8 cellular contexts compared by ENCODE assay signal in the genomic region with DNA sequence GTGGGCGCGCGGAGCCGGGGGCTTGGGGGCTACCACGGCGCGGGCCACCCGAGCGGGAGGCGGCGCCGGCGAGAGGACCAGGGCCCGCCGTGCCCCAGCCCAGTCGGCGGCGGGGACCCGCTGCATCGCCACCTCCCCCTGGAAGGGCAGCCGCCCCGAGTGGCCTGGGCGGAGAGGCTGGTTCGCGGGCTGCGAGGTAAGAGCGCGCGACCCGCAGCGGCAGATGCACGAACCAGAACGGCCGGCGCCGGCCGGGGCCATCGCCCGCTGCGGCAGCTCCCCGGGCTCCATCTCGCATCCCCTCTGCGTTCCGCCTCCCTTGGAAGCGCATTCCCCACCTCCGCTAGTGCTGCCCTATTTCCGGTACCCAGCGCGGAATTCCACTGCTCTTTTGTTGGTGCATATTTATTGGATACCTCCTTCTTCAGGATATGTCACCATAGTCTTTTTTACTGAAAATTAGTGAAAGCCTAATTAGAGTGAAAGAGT. TPM values are rescaled to one million over a fixed set of nuclear protein-coding genes. Genes with fewer than 3 reads are reported as not detected.
DNase-seq lines count a peak whose midpoint lies in the region; ATAC-seq, FAIRE-seq and TF ChIP-seq lines count a peak whose summit lies in the region.

No MANE protein-coding gene starts in this region.

- H3K9me3 ChIP-seq in Caco-2 (no peaks in the 10 kb centered on the region), astrocyte (ENCODE audit: insufficient read depth, low read depth, low read length) (no peaks in the 10 kb centered on the region)

- H3K27me3 ChIP-seq in Caco-2 (replicated peaks; ENCODE audit: control insufficient read depth, insufficient read depth, low read length) (no peaks in the 10 kb centered on the region), astrocyte (ENCODE audit: insufficient read depth, low read length) (no peaks in the 10 kb centered on the region)

- DNase-seq in Caco-2 (peak; percentile 47 to 48), GM19240 (ENCODE audit: insufficient read length, low spot score) (peak; percentile 20), astrocyte (ENCODE audit: low read depth) (peak; percentile 50), hepatic stellate cell (ENCODE audit: low spot score) (peak; percentile 48), progenitor cell of endocrine pancreas (ENCODE audit: low spot score, unreplicated experiment) (peak; percentile 34), cortex of kidney (lab: John Stamatoyannopoulos, UW) (no peak)

- H3K9ac ChIP-seq in astrocyte (ENCODE audit: low read length): peak overlapping the region; percentile 94

- peak overlapping the region; percentile 49 for H3K4me3 Mint-ChIP-seq in Caco-2 (ENCODE audit: unreplicated experiment)
- H3K4me3 Mint-ChIP-seq in astrocyte (ENCODE audit: unreplicated experiment): peak overlapping the region; percentile 93
- H3K4me3 Mint-ChIP-seq in progenitor cell of endocrine pancreas (ENCODE audit: low read depth): peak overlapping the region; percentile 88

- peak; percentile 42 for ATAC-seq in HG03280 (IDR thresholded peaks at IDR 0.05; ENCODE audit: unreplicated experiment)

- H3K9me3 Mint-ChIP-seq in Caco-2 (ENCODE audit: unreplicated experiment) (no peaks in the 10 kb centered on the region), astrocyte (ENCODE audit: unreplicated experiment) (no peaks in the 10 kb centered on the region), progenitor cell of endocrine pancreas (ENCODE audit: low read depth) (no peaks in the 10 kb centered on the region)

- CTCF ChIA-PET in Caco-2 (lab: Charles Lee): no interaction called here

- intact Hi-C loops in Caco-2 (cut with micrococcal nuclease; ENCODE audit: unreplicated experiment): no loop called here

- H3K27me3 Mint-ChIP-seq in Caco-2 (ENCODE audit: insufficient read depth, unreplicated experiment): peaks cover 7% of the 10 kb centered on the region
- H3K27me3 Mint-ChIP-seq in astrocyte (ENCODE audit: low read depth, unreplicated experiment): peaks cover 1% of the 10 kb centered on the region
- H3K27me3 Mint-ChIP-seq in progenitor cell of endocrine pancreas: peaks cover 32% of the 10 kb centered on the region

- no peaks in the 10 kb centered on the region for H3K36me3 Mint-ChIP-seq in Caco-2 (ENCODE audit: insufficient read depth, unreplicated experiment)
- no peaks in the 10 kb centered on the region for H3K36me3 Mint-ChIP-seq in astrocyte (ENCODE audit: low read depth, unreplicated experiment)
- peaks cover 2% of the 10 kb centered on the region for H3K36me3 Mint-ChIP-seq in progenitor cell of endocrine pancreas (ENCODE audit: insufficient read depth)

- no peak for FAIRE-seq in astrocyte (lab: Jason Lieb, UNC)

- no TSS peak for BruUV-seq in Caco-2 (replicated peaks; lab: Mats Ljungman, UMichigan)

- H3K4me3 ChIP-seq in Caco-2 (ENCODE audit: low read depth, low read length): peak overlapping the region; percentile 61
- H3K4me3 ChIP-seq in astrocyte (ENCODE audit: insufficient read depth, low read depth, low read length): peak overlapping the region; percentile 86

- POLR2A ChIA-PET in Caco-2 (lab: Charles Lee): no interaction called here

- no peak overlapping the region for H3K27ac Mint-ChIP-seq in Caco-2 (ENCODE audit: unreplicated experiment)
- peak overlapping the region; percentile 71 for H3K27ac Mint-ChIP-seq in astrocyte (ENCODE audit: unreplicated experiment)
- H3K27ac Mint-ChIP-seq in progenitor cell of endocrine pancreas: peak overlapping the region; percentile 69

- H4K20me1 ChIP-seq in astrocyte (ENCODE audit: insufficient read depth, low read length): peaks cover 30% of the 10 kb centered on the region

- TF ChIP-seq CTCF in Caco-2 (IDR thresholded peaks at IDR 0.05; ENCODE audit: insufficient read depth in 1 of 2, low read depth in 1 of 2, low read length in 1 of 2, severe bottlenecking in 1 of 2, unreplicated experiment in 1 of 2) (no peak), astrocyte (IDR thresholded peaks at IDR 0.05; ENCODE audit: insufficient read depth, low read depth, low read length) (no peak), progenitor cell of endocrine pancreas (IDR thresholded peaks at IDR 0.05; ENCODE audit: unreplicated experiment) (no peak)

- H3K79me2 ChIP-seq in astrocyte (ENCODE audit: insufficient read depth, low read length): peaks cover 55% of the 10 kb centered on the region

- H3K27ac ChIP-seq in astrocyte (ENCODE audit: low read depth, low read length): peak overlapping the region; percentile 81

- peak overlapping the region; percentile 57 for H2AFZ ChIP-seq in astrocyte (ENCODE audit: low read depth, low read length)

- H3K4me2 ChIP-seq in astrocyte (ENCODE audit: low read length): peak overlapping the region; percentile 94

- H3K4me1 Mint-ChIP-seq in Caco-2 (ENCODE audit: low read depth, unreplicated experiment) (peaks cover 7% of the 10 kb centered on the region), astrocyte (ENCODE audit: low read depth, unreplicated experiment) (peaks cover 15% of the 10 kb centered on the region), progenitor cell of endocrine pancreas (ENCODE audit: low read depth) (peaks cover 24% of the 10 kb centered on the region)

- H3K4me1 ChIP-seq in Caco-2 (no peaks in the 10 kb centered on the region), astrocyte (ENCODE audit: insufficient read depth, low read length) (peaks cover 25% of the 10 kb centered on the region)

- H3K36me3 ChIP-seq in Caco-2 (ENCODE audit: control insufficient read depth, insufficient read depth, low read length) (no peaks in the 10 kb centered on the region), astrocyte (ENCODE audit: insufficient read depth, low read length) (no peaks in the 10 kb centered on the region)

TF ChIP-seq in PFSK-1, 5 proteins besides CTCF, POLR2A, EP300 and RAD21:
- TF ChIP-seq TAF1 (IDR thresholded peaks at IDR 0.05; ENCODE audit: borderline replicate concordance, insufficient read depth, low read length): no peak
- peak; percentile 82; the same call in 1 of the 2 replicates for TF ChIP-seq SIN3A (IDR thresholded peaks at IDR 0.05; ENCODE audit: borderline replicate concordance, insufficient read depth, low read length)

RNA-seq across cellular contexts. Expression of a gene that starts 0.7 kb away (rescaled TPM):
- total RNA-seq in Caco-2 (2022) (7.3 and 7.9 TPM in 2 replicates), astrocyte (19.7 TPM in 2 replicates), progenitor cell of endocrine pancreas (40.3 and 41.1 TPM in 2 replicates)
- polyA plus RNA-seq in PFSK-1 (2012; ENCODE audit: insufficient read length, low read depth): 10.2 TPM

RNA-seq across cellular contexts. Expression of a gene that starts 32.7 kb away (rescaled TPM):
- 0.77 and 0.88 TPM in 2 replicates for total RNA-seq in Caco-2 (2022)
- 5,096 TPM for polyA plus RNA-seq in PFSK-1 (2012; ENCODE audit: insufficient read length, low read depth)
- total RNA-seq in astrocyte: 153 and 217 TPM in 2 replicates
- 3.7 and 11.1 TPM in 2 replicates for total RNA-seq in progenitor cell of endocrine pancreas

Comparison
In these comparisons a context has a peak if more than half of its experiments do, and no peak if none do; other contexts are left out.
1. RNA of a gene that starts 32.7 kb away (total RNA-seq): 153 to 217 TPM in astrocyte; 3.7 to 11.1 TPM in progenitor cell of endocrine pancreas and 0.77 to 0.88 TPM in Caco-2; every median in the first group is over 10 times any median in the second.
2. Peak in every context shown above with its lines, with median percentiles within 50 percentile points of each other: H3K4me3 Mint-ChIP-seq.